1 cellular context compared by ENCODE assay signal in genomic region chr7:101122933-101123702, GRCh38.
TF ChIP-seq lines count a peak whose summit lies in the region.

No MANE protein-coding gene starts in this region.

TF ChIP-seq in HepG2, 621 proteins besides CTCF, POLR2A, EP300 and RAD21 (continued from another document and continues in another):
- TF ChIP-seq ZNF646 (CRISPR knock-in tag; IDR thresholded peaks at IDR 0.05) (no peak), HNF4A (CRISPR knock-in tag; IDR thresholded peaks at IDR 0.05) (peak; percentile 92), ZNF460 (CRISPR knock-in tag; IDR thresholded peaks at IDR 0.05; ENCODE audit: borderline replicate concordance) (peak; percentile 96), SSRP1 (CRISPR knock-in tag; IDR thresholded peaks at IDR 0.05) (no peak), TBX2 (CRISPR knock-in tag; IDR thresholded peaks at IDR 0.05; ENCODE audit: borderline replicate concordance) (peak; percentile 59), ZNF883 (CRISPR knock-in tag; IDR thresholded peaks at IDR 0.05; ENCODE audit: not compliant biosample characterization) (no peak), IRX3 (CRISPR knock-in tag; IDR thresholded peaks at IDR 0.05; ENCODE audit: borderline replicate concordance, low read depth) (no peak), FOXC1 (CRISPR knock-in tag; IDR thresholded peaks at IDR 0.05; ENCODE audit: borderline replicate concordance) (no peak), SETDB1 (CRISPR knock-in tag; IDR thresholded peaks at IDR 0.05; ENCODE audit: borderline replicate concordance) (no peak), PAX8 (CRISPR knock-in tag; IDR thresholded peaks at IDR 0.05; ENCODE audit: borderline replicate concordance) (no peak), ZNF670 (CRISPR knock-in tag; IDR thresholded peaks at IDR 0.05; ENCODE audit: borderline replicate concordance) (peak; percentile 72; the same call in 1 of the 2 replicates), EED (CRISPR knock-in tag; IDR thresholded peaks at IDR 0.05) (no peak), PCBP1 (IDR thresholded peaks at IDR 0.05; ENCODE audit: borderline replicate concordance, low read depth, low read length) (no peak), ZBTB7B (CRISPR knock-in tag; IDR thresholded peaks at IDR 0.05) (peak; percentile 77; the same call in 1 of the 2 replicates), SOX5 (CRISPR knock-in tag; IDR thresholded peaks at IDR 0.05; ENCODE audit: borderline replicate concordance) (peak; percentile 88), ARNT (IDR thresholded peaks at IDR 0.05) (no peak), ZMYM2 (CRISPR knock-in tag; IDR thresholded peaks at IDR 0.05) (peak; percentile 83), GPN1 (CRISPR knock-in tag; IDR thresholded peaks at IDR 0.05; ENCODE audit: borderline replicate concordance) (no peak), ZFP1 (CRISPR knock-in tag; IDR thresholded peaks at IDR 0.05) (no peak), BORCS8-MEF2B (CRISPR knock-in tag; IDR thresholded peaks at IDR 0.05) (no peak), NCOA2 (CRISPR knock-in tag; IDR thresholded peaks at IDR 0.05) (peak; percentile 65), SNRNP70 (IDR thresholded peaks at IDR 0.05; ENCODE audit: low read depth, low read length) (no peak), SYNCRIP (IDR thresholded peaks at IDR 0.05; ENCODE audit: insufficient read depth, low read depth, low read length) (no peak), ZNF496 (CRISPR knock-in tag; IDR thresholded peaks at IDR 0.05; ENCODE audit: insufficient replicate concordance) (no peak), ZBTB49 (CRISPR knock-in tag; IDR thresholded peaks at IDR 0.05; ENCODE audit: borderline replicate concordance) (no peak), ZNF674 (CRISPR knock-in tag; IDR thresholded peaks at IDR 0.05; ENCODE audit: low read depth) (no peak), LBX2 (CRISPR knock-in tag; IDR thresholded peaks at IDR 0.05; ENCODE audit: borderline replicate concordance) (no peak), JUNB (CRISPR knock-in tag; IDR thresholded peaks at IDR 0.05; ENCODE audit: borderline replicate concordance) (no peak), HDAC1 (CRISPR knock-in tag; IDR thresholded peaks at IDR 0.05) (peak; percentile 72), ZNF672 (CRISPR knock-in tag; IDR thresholded peaks at IDR 0.05) (0 out of 2 replicates have a peak, but pooled peaks have one; percentile 39)
- TF ChIP-seq, protein P1, sequence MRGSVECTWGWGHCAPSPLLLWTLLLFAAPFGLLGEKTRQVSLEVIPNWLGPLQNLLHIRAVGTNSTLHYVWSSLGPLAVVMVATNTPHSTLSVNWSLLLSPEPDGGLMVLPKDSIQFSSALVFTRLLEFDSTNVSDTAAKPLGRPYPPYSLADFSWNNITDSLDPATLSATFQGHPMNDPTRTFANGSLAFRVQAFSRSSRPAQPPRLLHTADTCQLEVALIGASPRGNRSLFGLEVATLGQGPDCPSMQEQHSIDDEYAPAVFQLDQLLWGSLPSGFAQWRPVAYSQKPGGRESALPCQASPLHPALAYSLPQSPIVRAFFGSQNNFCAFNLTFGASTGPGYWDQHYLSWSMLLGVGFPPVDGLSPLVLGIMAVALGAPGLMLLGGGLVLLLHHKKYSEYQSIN (CRISPR knock-in tag; IDR thresholded peaks at IDR 0.05; ENCODE audit: borderline replicate concordance): no peak
- TF ChIP-seq, protein P2, sequence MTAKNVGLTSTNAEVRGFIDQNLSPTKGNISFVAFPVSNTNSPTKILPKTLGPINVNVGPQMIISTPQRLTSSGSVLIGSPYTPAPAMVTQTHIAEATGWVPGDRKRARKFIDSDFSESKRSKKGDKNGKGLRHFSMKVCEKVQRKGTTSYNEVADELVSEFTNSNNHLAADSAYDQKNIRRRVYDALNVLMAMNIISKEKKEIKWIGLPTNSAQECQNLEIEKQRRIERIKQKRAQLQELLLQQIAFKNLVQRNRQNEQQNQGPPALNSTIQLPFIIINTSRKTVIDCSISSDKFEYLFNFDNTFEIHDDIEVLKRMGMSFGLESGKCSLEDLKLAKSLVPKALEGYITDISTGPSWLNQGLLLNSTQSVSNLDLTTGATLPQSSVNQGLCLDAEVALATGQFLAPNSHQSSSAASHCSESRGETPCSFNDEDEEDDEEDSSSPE (CRISPR knock-in tag; IDR thresholded peaks at IDR 0.05): no peak
- TF ChIP-seq, protein P3, sequence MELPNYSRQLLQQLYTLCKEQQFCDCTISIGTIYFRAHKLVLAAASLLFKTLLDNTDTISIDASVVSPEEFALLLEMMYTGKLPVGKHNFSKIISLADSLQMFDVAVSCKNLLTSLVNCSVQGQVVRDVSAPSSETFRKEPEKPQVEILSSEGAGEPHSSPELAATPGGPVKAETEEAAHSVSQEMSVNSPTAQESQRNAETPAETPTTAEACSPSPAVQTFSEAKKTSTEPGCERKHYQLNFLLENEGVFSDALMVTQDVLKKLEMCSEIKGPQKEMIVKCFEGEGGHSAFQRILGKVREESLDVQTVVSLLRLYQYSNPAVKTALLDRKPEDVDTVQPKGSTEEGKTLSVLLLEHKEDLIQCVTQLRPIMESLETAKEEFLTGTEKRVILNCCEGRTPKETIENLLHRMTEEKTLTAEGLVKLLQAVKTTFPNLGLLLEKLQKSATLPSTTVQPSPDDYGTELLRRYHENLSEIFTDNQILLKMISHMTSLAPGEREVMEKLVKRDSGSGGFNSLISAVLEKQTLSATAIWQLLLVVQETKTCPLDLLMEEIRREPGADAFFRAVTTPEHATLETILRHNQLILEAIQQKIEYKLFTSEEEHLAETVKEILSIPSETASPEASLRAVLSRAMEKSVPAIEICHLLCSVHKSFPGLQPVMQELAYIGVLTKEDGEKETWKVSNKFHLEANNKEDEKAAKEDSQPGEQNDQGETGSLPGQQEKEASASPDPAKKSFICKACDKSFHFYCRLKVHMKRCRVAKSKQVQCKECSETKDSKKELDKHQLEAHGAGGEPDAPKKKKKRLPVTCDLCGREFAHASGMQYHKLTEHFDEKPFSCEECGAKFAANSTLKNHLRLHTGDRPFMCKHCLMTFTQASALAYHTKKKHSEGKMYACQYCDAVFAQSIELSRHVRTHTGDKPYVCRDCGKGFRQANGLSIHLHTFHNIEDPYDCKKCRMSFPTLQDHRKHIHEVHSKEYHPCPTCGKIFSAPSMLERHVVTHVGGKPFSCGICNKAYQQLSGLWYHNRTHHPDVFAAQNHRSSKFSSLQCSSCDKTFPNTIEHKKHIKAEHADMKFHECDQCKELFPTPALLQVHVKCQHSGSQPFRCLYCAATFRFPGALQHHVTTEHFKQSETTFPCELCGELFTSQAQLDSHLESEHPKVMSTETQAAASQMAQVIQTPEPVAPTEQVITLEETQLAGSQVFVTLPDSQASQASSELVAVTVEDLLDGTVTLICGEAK (IDR thresholded peaks at IDR 0.05): no peak
- TF ChIP-seq, protein P3 (CRISPR knock-in tag; IDR thresholded peaks at IDR 0.05): no peak
- TF ChIP-seq, protein P4, sequence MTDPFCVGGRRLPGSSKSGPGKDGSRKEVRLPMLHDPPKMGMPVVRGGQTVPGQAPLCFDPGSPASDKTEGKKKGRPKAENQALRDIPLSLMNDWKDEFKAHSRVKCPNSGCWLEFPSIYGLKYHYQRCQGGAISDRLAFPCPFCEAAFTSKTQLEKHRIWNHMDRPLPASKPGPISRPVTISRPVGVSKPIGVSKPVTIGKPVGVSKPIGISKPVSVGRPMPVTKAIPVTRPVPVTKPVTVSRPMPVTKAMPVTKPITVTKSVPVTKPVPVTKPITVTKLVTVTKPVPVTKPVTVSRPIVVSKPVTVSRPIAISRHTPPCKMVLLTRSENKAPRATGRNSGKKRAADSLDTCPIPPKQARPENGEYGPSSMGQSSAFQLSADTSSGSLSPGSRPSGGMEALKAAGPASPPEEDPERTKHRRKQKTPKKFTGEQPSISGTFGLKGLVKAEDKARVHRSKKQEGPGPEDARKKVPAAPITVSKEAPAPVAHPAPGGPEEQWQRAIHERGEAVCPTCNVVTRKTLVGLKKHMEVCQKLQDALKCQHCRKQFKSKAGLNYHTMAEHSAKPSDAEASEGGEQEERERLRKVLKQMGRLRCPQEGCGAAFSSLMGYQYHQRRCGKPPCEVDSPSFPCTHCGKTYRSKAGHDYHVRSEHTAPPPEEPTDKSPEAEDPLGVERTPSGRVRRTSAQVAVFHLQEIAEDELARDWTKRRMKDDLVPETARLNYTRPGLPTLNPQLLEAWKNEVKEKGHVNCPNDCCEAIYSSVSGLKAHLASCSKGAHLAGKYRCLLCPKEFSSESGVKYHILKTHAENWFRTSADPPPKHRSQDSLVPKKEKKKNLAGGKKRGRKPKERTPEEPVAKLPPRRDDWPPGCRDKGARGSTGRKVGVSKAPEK (CRISPR knock-in tag; IDR thresholded peaks at IDR 0.05; ENCODE audit: borderline replicate concordance): no peak
